ENCODE assay signal across 12 cellular contexts in genomic region chr1:89671775-89672488, GRCh38. TPM values are rescaled to one million over a fixed set of nuclear protein-coding genes. Genes with fewer than 3 reads are reported as not detected.
A peak's percentile ranks its signal among the peaks of the same experiment; 100 is the strongest.
DNase-seq lines count a peak whose midpoint lies in the region; ATAC-seq and TF ChIP-seq lines count a peak whose summit lies in the region.
"Had no signal": no experiment of that assay in that cellular context is flagged by ENCODE, and none has a peak within 500 bp of the region (broad histone marks: within the 10 kb centered on the region; RNA-seq: fewer than 3 reads in every experiment).

No MANE protein-coding gene starts in this region.

- no TSS peak for BruUV-seq in PC-3 (replicated peaks; lab: Mats Ljungman, UMichigan)

- H3K9ac ChIP-seq in PC-3 (ENCODE audit: low read length): no peak overlapping the region
- H3K9ac ChIP-seq in smooth muscle cell (ENCODE audit: low read depth): no peak overlapping the region

- H3F3A ChIP-seq in PC-3 (ENCODE audit: low read length, unreplicated experiment): no peaks in the 10 kb centered on the region
- H3F3A ChIP-seq in smooth muscle cell (ENCODE audit: low read depth): no peaks in the 10 kb centered on the region

- no peak overlapping the region for H2AFZ ChIP-seq in PC-3 (ENCODE audit: low read length)
- H2AFZ ChIP-seq in smooth muscle cell (ENCODE audit: low read depth): no peak overlapping the region

- H3K79me2 ChIP-seq in PC-3 (ENCODE audit: low read length) (no peaks in the 10 kb centered on the region), smooth muscle cell (ENCODE audit: low read depth) (peaks cover 4% of the 10 kb centered on the region)

- peaks cover 7 to 15% of the 10 kb centered on the region in 2 donors for H3K36me3 Mint-ChIP-seq in activated T-cell treated with anti-CD3 and anti-CD28 coated beads, Interleukin-2, amount 50 U/mL, for 72 hours (ENCODE audit: insufficient read depth in 2 of 2)
- H3K36me3 Mint-ChIP-seq in central memory CD8-positive, alpha-beta T cell (ENCODE audit: insufficient read depth): peaks cover 6% of the 10 kb centered on the region

- H3K27me3 ChIP-seq in PC-3 (ENCODE audit: low read length): no peaks in the 10 kb centered on the region
- no peaks in the 10 kb centered on the region for H3K27me3 ChIP-seq in smooth muscle cell (ENCODE audit: low read depth)
- H3K27me3 ChIP-seq: body of pancreas had no signal

- TF ChIP-seq CTCF in PC-3 (conservative IDR thresholded peaks at IDR 0.05; ENCODE audit: low read depth, low read length) (no peak), smooth muscle cell (IDR thresholded peaks at IDR 0.05; ENCODE audit: borderline replicate concordance, insufficient read depth, poor library complexity, severe bottlenecking) (no peak)

- H3K27ac Mint-ChIP-seq in activated T-cell treated with anti-CD3 and anti-CD28 coated beads, Interleukin-2, amount 50 U/mL, for 72 hours: peak overlapping the region; percentile 81
- H3K27ac Mint-ChIP-seq in central memory CD8-positive, alpha-beta T cell (ENCODE audit: low read depth): peak overlapping the region; percentile 80

- peaks cover 93% of the 10 kb centered on the region for H3K4me1 Mint-ChIP-seq in activated T-cell treated with anti-CD3 and anti-CD28 coated beads, Interleukin-2, amount 50 U/mL, for 72 hours (ENCODE audit: low read depth)
- peaks cover 90% of the 10 kb centered on the region for H3K4me1 Mint-ChIP-seq in central memory CD8-positive, alpha-beta T cell

- H3K36me3 ChIP-seq in PC-3 (ENCODE audit: low read depth, low read length): no peaks in the 10 kb centered on the region
- H3K36me3 ChIP-seq in smooth muscle cell (ENCODE audit: low read depth): no peaks in the 10 kb centered on the region

- intact Hi-C loops in PC-3 (cut with micrococcal nuclease): loop anchor here (2.0 kb wide), 1 partner anchor 35 kb away; no protein-coding TSS in a partner anchor

- no peaks in the 10 kb centered on the region for H3K27me3 Mint-ChIP-seq in activated T-cell treated with anti-CD3 and anti-CD28 coated beads, Interleukin-2, amount 50 U/mL, for 72 hours (ENCODE audit: low read depth)
- H3K27me3 Mint-ChIP-seq in central memory CD8-positive, alpha-beta T cell: no peaks in the 10 kb centered on the region

- POLR2A ChIA-PET in PC-3 (lab: Charles Lee; ENCODE audit: unreplicated experiment): no interaction called here

- CTCF ChIA-PET in PC-3 (lab: Charles Lee): no interaction called here

- ATAC-seq in activated T-cell treated with anti-CD3 and anti-CD28 coated beads, Interleukin-2, amount 50 U/mL, for 72 hours (replicated peaks in 1 of 2): peak; percentile 41 to 57
- peak; percentile 98 for ATAC-seq in PC-3
- ATAC-seq in central memory CD8-positive, alpha-beta T cell (replicated peaks; ENCODE audit: extremely low read depth, poor library complexity, severe bottlenecking): no peak
- peak; percentile 52 for ATAC-seq in stimulated activated naive CD8-positive, alpha-beta T cell treated with anti-CD3 and anti-CD28 coated beads, Interleukin-15, Interleukin-2, amounts not matched to agents 100 U/mL and 50 U/mL, for 24 hours
- ATAC-seq: body of pancreas had no signal

- H3K9me3 ChIP-seq in PC-3 (ENCODE audit: low read length) (no peaks in the 10 kb centered on the region), smooth muscle cell (replicated peaks; ENCODE audit: low read depth) (no peaks in the 10 kb centered on the region)
- H3K9me3 ChIP-seq: body of pancreas had no signal

- no peak for DNase-seq in activated T-cell treated with anti-CD3 and anti-CD28 coated beads, Interleukin-2, amount 50 U/mL, for 72 hours
- DNase-seq in activated T-cell treated with anti-CD3 and anti-CD28 coated beads, Interleukin-2, amount 50 U/mL, for 48 hours: no peak
- peak; percentile 90 for DNase-seq in PC-3
- DNase-seq in central memory CD8-positive, alpha-beta T cell (ENCODE audit: low spot score in 2 of 2): no peak
- DNase-seq in stimulated activated naive CD8-positive, alpha-beta T cell treated with anti-CD3 and anti-CD28 coated beads, Interleukin-15, Interleukin-2, amounts not matched to agents 100 U/mL and 50 U/mL, for 24 hours: no peak
- no peak for DNase-seq in retina
- no peak for DNase-seq in smooth muscle cell (lab: John Stamatoyannopoulos, UW; ENCODE audit: unreplicated experiment)
- no peak for DNase-seq in HUDEP-2 (lab: John Stamatoyannopoulos, UW; ENCODE audit: unreplicated experiment in 76 of 76)
- DNase-seq: body of pancreas, hippocampal formation, NCI-H2171 treated with DMSO at 0.1 percent for 48 hours had no signal

- H3K4me3 ChIP-seq in PC-3 (ENCODE audit: low read length) (no peak overlapping the region), smooth muscle cell (no peak overlapping the region)
- H3K4me3 ChIP-seq: body of pancreas, lung had no signal

- peak overlapping the region; percentile 8 to 48 for H3K4me3 Mint-ChIP-seq in activated T-cell treated with anti-CD3 and anti-CD28 coated beads, Interleukin-2, amount 50 U/mL, for 72 hours
- H3K4me3 Mint-ChIP-seq in central memory CD8-positive, alpha-beta T cell: peak overlapping the region; percentile 14

- H3K4me1 ChIP-seq in PC-3 (ENCODE audit: insufficient read depth, low read length) (peaks cover 23% of the 10 kb centered on the region), smooth muscle cell (ENCODE audit: low read depth) (peaks cover 3% of the 10 kb centered on the region)
- H3K4me1 ChIP-seq: body of pancreas had no signal

- peak overlapping the region; percentile 34 for H3K4me2 ChIP-seq in PC-3 (ENCODE audit: low read length)
- H3K4me2 ChIP-seq in smooth muscle cell: no peak overlapping the region

- H3K27ac ChIP-seq in PC-3 (ENCODE audit: low read length): peak overlapping the region; percentile 63
- H3K27ac ChIP-seq in smooth muscle cell (ENCODE audit: low read depth): no peak overlapping the region
- H3K27ac ChIP-seq: body of pancreas had no signal

- H3K9me2 ChIP-seq in PC-3 (replicated peaks; ENCODE audit: low read length): no peaks in the 10 kb centered on the region

- H4K20me1 ChIP-seq in PC-3 (ENCODE audit: low read length) (no peaks in the 10 kb centered on the region), smooth muscle cell (ENCODE audit: low read depth) (no peaks in the 10 kb centered on the region)

- WGBS in smooth muscle cell (ENCODE audit: low lambda C conversion rate): 64% methylated on average over 4 of the region's 4 CpGs

- H3K9me3 Mint-ChIP-seq in activated T-cell treated with anti-CD3 and anti-CD28 coated beads, Interleukin-2, amount 50 U/mL, for 72 hours: no peaks in the 10 kb centered on the region
- no peaks in the 10 kb centered on the region for H3K9me3 Mint-ChIP-seq in central memory CD8-positive, alpha-beta T cell

RNA-seq across cellular contexts. Expression of gene LRRC8C, which starts 39.0 kb away (rescaled TPM):
- 10 to 100 TPM; 33.1 to 36.7 TPM for total RNA-seq in activated T-cell treated with anti-CD3 and anti-CD28 coated beads, Interleukin-2, amount 50 U/mL, for 72 hours
- 3.4 and 4.3 TPM in 2 replicates for total RNA-seq in PC-3 (2014; rRNA removed)
- total RNA-seq in smooth muscle cell: 4.9 and 7.2 TPM in 2 replicates
- polyA plus RNA-seq in smooth muscle cell: 2.2 and 2.6 TPM in 2 replicates
